Comparison of ENCODE assay signal across 8 cellular contexts in the genomic region with DNA sequence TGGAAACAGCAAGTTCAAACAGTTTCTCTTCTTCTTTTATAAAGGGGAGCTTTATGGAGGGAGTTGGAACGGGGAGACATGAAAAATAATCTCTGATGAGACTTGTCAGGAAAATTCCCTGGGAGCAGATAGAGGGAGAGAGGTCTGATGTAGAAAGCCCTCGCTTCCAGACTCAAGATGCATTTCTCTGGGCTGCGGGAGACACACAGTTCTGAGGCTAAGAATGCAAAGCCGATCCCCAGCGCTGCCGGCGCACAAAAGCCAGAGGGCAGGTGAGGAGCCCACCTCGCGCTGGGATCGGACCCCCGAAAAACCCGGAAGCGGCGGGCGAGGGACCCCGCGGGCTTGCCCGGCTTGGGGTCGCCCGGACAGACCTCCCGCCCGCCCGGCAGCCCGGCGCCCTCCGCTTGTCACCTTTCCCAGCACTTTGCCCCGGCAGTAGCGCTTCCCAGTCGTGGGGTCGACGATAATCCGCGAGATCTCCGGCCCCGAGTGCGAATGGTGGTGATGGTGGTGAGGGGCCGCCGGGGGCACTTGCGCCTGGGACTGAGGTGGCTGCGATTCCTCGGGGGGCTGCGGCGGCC. TPM values are rescaled to one million over a fixed set of nuclear protein-coding genes. Genes with fewer than 3 reads are reported as not detected.
DNase-seq lines count a peak whose midpoint lies in the region; ATAC-seq and TF ChIP-seq lines count a peak whose summit lies in the region.

No MANE protein-coding gene starts in this region.

- no peak overlapping the region for H2BK15ac ChIP-seq in neuronal stem cell (ENCODE audit: low read length)

- peaks cover 12% of the 10 kb centered on the region for H3K4me1 Mint-ChIP-seq in activated T-helper 17 cell treated with anti-CD3 and anti-CD28 coated beads, Interleukin-2, amount 50 U/mL, for 72 hours

- peak overlapping the region; percentile 78 to 92 for H3K4me3 ChIP-seq in foreskin fibroblast (ENCODE audit: low read depth in 1 of 2, low read length in 2 of 2)
- peak overlapping the region; percentile 90 to 96 for H3K4me3 ChIP-seq in neuronal stem cell (ENCODE audit: low read length in 2 of 2)

- H4K8ac ChIP-seq in neuronal stem cell (ENCODE audit: low read depth, low read length), result no peak overlapping the region

- DNase-seq in activated CD4-positive, alpha-beta T cell treated with anti-CD3 and anti-CD28 coated beads for 48 hours, result peak; percentile 13
- DNase-seq in activated CD4-positive, alpha-beta T cell treated with anti-CD3 and anti-CD28 coated beads for 4 hours, result no peak
- DNase-seq in LHCN-M2 (ENCODE audit: low read depth) (peak; percentile 52), foreskin fibroblast (peak in 1 of 2 donors; percentile 65), neuronal stem cell (ENCODE audit: low spot score) (no peak), NCI-H1048 (lab: John Stamatoyannopoulos, UW) (no peak)

- H2BK5ac ChIP-seq in neuronal stem cell (ENCODE audit: low read length), result peak overlapping the region; percentile 84

- no peak overlapping the region for H2AK5ac ChIP-seq in neuronal stem cell (ENCODE audit: low read depth, low read length)

- no peak overlapping the region for H3K4ac ChIP-seq in neuronal stem cell (ENCODE audit: low read length)

- H3K9me3 Mint-ChIP-seq in activated T-helper 17 cell treated with anti-CD3 and anti-CD28 coated beads, Interleukin-2, amount 50 U/mL, for 72 hours, result no peaks in the 10 kb centered on the region

- H3K9me3 ChIP-seq in neuronal stem cell (replicated peaks in 1 of 2; ENCODE audit: control insufficient read depth in 2 of 2, insufficient read depth in 1 of 2, low read depth in 1 of 2, low read length in 2 of 2), result no peaks in the 10 kb centered on the region

- WGBS in neuronal stem cell (ENCODE audit: extremely low coverage in 2 of 2, insufficient read length in 2 of 2, insufficient replicate concordance in 1 of 2), 2 donors, result no CpG with 5 or more reads among the region's 43 CpGs

- no peak overlapping the region for H3K27ac ChIP-seq in neuronal stem cell (replicated peaks; ENCODE audit: low read length)

- H3K27me3 Mint-ChIP-seq in activated T-helper 17 cell treated with anti-CD3 and anti-CD28 coated beads, Interleukin-2, amount 50 U/mL, for 72 hours, result peaks cover 14% of the 10 kb centered on the region

- no peak overlapping the region for H2BK120ac ChIP-seq in neuronal stem cell (ENCODE audit: low read depth, low read length)

- ATAC-seq in activated T-helper 17 cell treated with anti-CD3 and anti-CD28 coated beads, Interleukin-2, amount 50 U/mL, for 72 hours (replicated peaks), result peak; percentile 0
- ATAC-seq in HG03342 (IDR thresholded peaks at IDR 0.05; ENCODE audit: unreplicated experiment), result no peak

- peak overlapping the region; percentile 95 for H3K18ac ChIP-seq in neuronal stem cell (ENCODE audit: low read length)

- H4K91ac ChIP-seq in neuronal stem cell (ENCODE audit: low read depth, low read length, poor library complexity), result no peak overlapping the region

- H3K9ac ChIP-seq in neuronal stem cell (ENCODE audit: low read depth, low read length, poor library complexity), result peak overlapping the region; percentile 96

- H3K79me1 ChIP-seq in neuronal stem cell (ENCODE audit: low read depth, low read length), result peaks cover 4% of the 10 kb centered on the region

- peak overlapping the region; percentile 51 for H2BK12ac ChIP-seq in neuronal stem cell (ENCODE audit: low read length)

- peak overlapping the region; percentile 36 for H3K27ac Mint-ChIP-seq in activated T-helper 17 cell treated with anti-CD3 and anti-CD28 coated beads, Interleukin-2, amount 50 U/mL, for 72 hours

- peaks cover 12 to 44% of the 10 kb centered on the region in 2 donors for H3K36me3 ChIP-seq in neuronal stem cell (replicated peaks in 1 of 2; ENCODE audit: control insufficient read depth in 2 of 2, insufficient read depth in 2 of 2, low read length in 2 of 2)

- H3K36me3 Mint-ChIP-seq in activated T-helper 17 cell treated with anti-CD3 and anti-CD28 coated beads, Interleukin-2, amount 50 U/mL, for 72 hours (ENCODE audit: low read depth), result peaks cover 25% of the 10 kb centered on the region

- H3K4me3 Mint-ChIP-seq in activated T-helper 17 cell treated with anti-CD3 and anti-CD28 coated beads, Interleukin-2, amount 50 U/mL, for 72 hours, result peak overlapping the region; percentile 74

- H2AFZ ChIP-seq in neuronal stem cell (ENCODE audit: low read length), result peak overlapping the region; percentile 97

- peak overlapping the region; percentile 90 for H3K4me2 ChIP-seq in neuronal stem cell (ENCODE audit: insufficient read depth, low read length, poor library complexity, severe bottlenecking)

- TF ChIP-seq CTCF in foreskin fibroblast (IDR thresholded peaks at IDR 0.05; ENCODE audit: low read depth, low read length), result no peak

- H3K4me1 ChIP-seq in neuronal stem cell (ENCODE audit: control insufficient read depth in 2 of 2, insufficient read depth in 1 of 2, low read depth in 1 of 2, low read length in 2 of 2), result peaks cover 2 to 23% of the 10 kb centered on the region in 2 donors

- peak overlapping the region; percentile 84 for H3K14ac ChIP-seq in neuronal stem cell (ENCODE audit: low read length)

- H3K23ac ChIP-seq in neuronal stem cell (ENCODE audit: low read depth, low read length, poor library complexity), result peak overlapping the region; percentile 98

- H3K27me3 ChIP-seq in neuronal stem cell (ENCODE audit: control insufficient read depth in 3 of 3, insufficient read depth in 3 of 3, low read depth in 1 of 3, low read length in 3 of 3), result no peaks in the 10 kb centered on the region

RNA-seq across cellular contexts. Expression of gene PLK2, which starts 0.5 kb away (rescaled TPM):
- 230 and 273 TPM in 2 replicates for total RNA-seq in LHCN-M2 (2014; rRNA removed)
- 127 TPM for polyA plus RNA-seq in LHCN-M2 (2012)
- 1 to 10 TPM; 3.4 to 4.9 TPM for total RNA-seq in activated T-helper 17 cell treated with anti-CD3 and anti-CD28 coated beads, Interleukin-2, amount 50 U/mL, for 72 hours
- 35.2 TPM for polyA plus RNA-seq in neuronal stem cell (2013, experiment 1 of 2)
- polyA plus RNA-seq in neuronal stem cell (2013, experiment 2 of 2), result 35.0 TPM

RNA-seq across cellular contexts. Expression of gene GAPT, which starts 31.9 kb away (rescaled TPM):
- not detected in 2 replicates for total RNA-seq in LHCN-M2 (2014; rRNA removed)
- polyA plus RNA-seq in LHCN-M2 (2012), result not detected
- total RNA-seq in activated T-helper 17 cell treated with anti-CD3 and anti-CD28 coated beads, Interleukin-2, amount 50 U/mL, for 72 hours, result not detected
- not detected for polyA plus RNA-seq in neuronal stem cell (2013, experiment 1 of 2)
- polyA plus RNA-seq in neuronal stem cell (2013, experiment 2 of 2), result not detected

Comparison
In these comparisons a context has a peak if more than half of its experiments do, and no peak if none do; other contexts are left out.
1. DNase-seq: peak in activated CD4-positive, alpha-beta T cell treated with anti-CD3 and anti-CD28 coated beads for 48 hours (single experiment) and LHCN-M2 (single experiment); none in activated CD4-positive, alpha-beta T cell treated with anti-CD3 and anti-CD28 coated beads for 4 hours (0 of 2), neuronal stem cell (single experiment) and NCI-H1048 (single experiment).
2. RNA of gene PLK2, which starts 0.5 kb away (total RNA-seq): 230 to 273 TPM in LHCN-M2; 3.4 to 4.9 TPM in activated T-helper 17 cell treated with anti-CD3 and anti-CD28 coated beads, Interleukin-2, amount 50 U/mL, for 72 hours; every median in the first group is over 10 times any median in the second.